8 cellular contexts compared by ENCODE assay signal in genomic region chr12:48105321-48105866, GRCh38. TPM values are rescaled to one million over a fixed set of nuclear protein-coding genes. Genes with fewer than 3 reads are reported as not detected.
DNase-seq lines count a peak whose midpoint lies in the region; ATAC-seq and TF ChIP-seq lines count a peak whose summit lies in the region.

No MANE protein-coding gene starts in this region.

- 0 to 1% methylated on average over 5 to 22 of the region's 30 CpGs for WGBS in gastroesophageal sphincter (ENCODE audit: low coverage in 1 of 2), 2 donors

- H3K4me1 Mint-ChIP-seq in activated T-helper 2 cell treated with anti-CD3 and anti-CD28 coated beads, Interferon-gamma antibody, Interleukin-2, Interleukin-4, amounts not matched to agents 10 μg/mL and 5 μg/mL and 100 μg/mL, durations not matched to agents 14 hours and 24 hours and 36 hours (ENCODE audit: low read depth) = peaks cover 40% of the 10 kb centered on the region

- H3K27ac Mint-ChIP-seq in activated T-helper 2 cell treated with anti-CD3 and anti-CD28 coated beads, Interferon-gamma antibody, Interleukin-2, Interleukin-4, amounts not matched to agents 10 μg/mL and 5 μg/mL and 100 μg/mL, durations not matched to agents 14 hours and 24 hours and 36 hours = peak overlapping the region; percentile 97

- H3K27ac ChIP-seq in gastroesophageal sphincter = peak overlapping the region; percentile 47 to 93 (median 91)

- H3K4me3 ChIP-seq in gastroesophageal sphincter = peak overlapping the region; percentile 74 to 75

- DNase-seq in NCI-H1105 treated with DMSO at 0.1 percent for 48 hours (lab: John Stamatoyannopoulos, UW) (peak; percentile 26), NCI-H1105 (lab: John Stamatoyannopoulos, UW) (no peak), NCI-H748 treated with DMSO at 0.1 percent for 48 hours (lab: John Stamatoyannopoulos, UW) (peak; percentile 50), renal cortical epithelial cell (ENCODE audit: low read depth) (peak; percentile 15), EL (no peak)
- no peak for DNase-seq in activated T-helper 2 cell treated with anti-CD3 and anti-CD28 coated beads, Interferon-gamma antibody, Interleukin-2, Interleukin-4, amounts not matched to agents 10 μg/mL and 5 μg/mL and 100 μg/mL, durations not matched to agents 14 hours and 24 hours and 36 hours (ENCODE audit: low spot score)

- H3K4me3 Mint-ChIP-seq in activated T-helper 2 cell treated with anti-CD3 and anti-CD28 coated beads, Interferon-gamma antibody, Interleukin-2, Interleukin-4, amounts not matched to agents 10 μg/mL and 5 μg/mL and 100 μg/mL, durations not matched to agents 14 hours and 24 hours and 36 hours (ENCODE audit: low read depth) = peak overlapping the region; percentile 99

- no peaks in the 10 kb centered on the region for H3K36me3 ChIP-seq in gastroesophageal sphincter

- no peaks in the 10 kb centered on the region for H3K9me3 Mint-ChIP-seq in activated T-helper 2 cell treated with anti-CD3 and anti-CD28 coated beads, Interferon-gamma antibody, Interleukin-2, Interleukin-4, amounts not matched to agents 10 μg/mL and 5 μg/mL and 100 μg/mL, durations not matched to agents 14 hours and 24 hours and 36 hours

- H3K4me1 ChIP-seq in gastroesophageal sphincter = peaks cover 0 to 38% (median 5%) of the 10 kb centered on the region in 3 donors

- intact Hi-C loops in activated T-helper 2 cell treated with anti-CD3 and anti-CD28 coated beads, Interferon-gamma antibody, Interleukin-2, Interleukin-4, amounts not matched to agents 10 μg/mL and 5 μg/mL and 100 μg/mL, durations not matched to agents 14 hours and 24 hours and 36 hours (cut with micrococcal nuclease) = loop anchor here (2.0 to 5.0 kb wide), 3 partner anchors 59 to 577 kb away; partner anchors contain the start of genes CCDC184 and KANSL2

- no peaks in the 10 kb centered on the region for H3K27me3 ChIP-seq in gastroesophageal sphincter

- TF ChIP-seq EP300 in gastroesophageal sphincter (IDR thresholded peaks at IDR 0.05) = no peak

- no peaks in the 10 kb centered on the region for H3K9me3 ChIP-seq in gastroesophageal sphincter

- peak; percentile 26 for ATAC-seq in HG02885 (IDR thresholded peaks at IDR 0.05; ENCODE audit: poor library complexity, unreplicated experiment)
- ATAC-seq in gastroesophageal sphincter = no peak

- H3K36me3 Mint-ChIP-seq in activated T-helper 2 cell treated with anti-CD3 and anti-CD28 coated beads, Interferon-gamma antibody, Interleukin-2, Interleukin-4, amounts not matched to agents 10 μg/mL and 5 μg/mL and 100 μg/mL, durations not matched to agents 14 hours and 24 hours and 36 hours (ENCODE audit: low read depth) = peaks cover 10% of the 10 kb centered on the region

- TF ChIP-seq POLR2A in gastroesophageal sphincter (IDR thresholded peaks at IDR 0.05) = no peak

- peaks cover 5% of the 10 kb centered on the region for H3K27me3 Mint-ChIP-seq in activated T-helper 2 cell treated with anti-CD3 and anti-CD28 coated beads, Interferon-gamma antibody, Interleukin-2, Interleukin-4, amounts not matched to agents 10 μg/mL and 5 μg/mL and 100 μg/mL, durations not matched to agents 14 hours and 24 hours and 36 hours (ENCODE audit: low read depth)

- no peak for TF ChIP-seq CTCF in gastroesophageal sphincter (IDR thresholded peaks at IDR 0.05)

RNA-seq across cellular contexts. Expression of gene SENP1, which starts 0.5 kb away (rescaled TPM):
- 45.9 and 49.0 TPM in 2 replicates for total RNA-seq in activated T-helper 2 cell treated with anti-CD3 and anti-CD28 coated beads, Interferon-gamma antibody, Interleukin-2, Interleukin-4, amounts not matched to agents 10 μg/mL and 5 μg/mL and 100 μg/mL, durations not matched to agents 14 hours and 24 hours and 36 hours
- 10 to 100 TPM; 17.3 to 23.8 (median 20.7) TPM for total RNA-seq in gastroesophageal sphincter
- total RNA-seq in renal cortical epithelial cell = 9.9 and 13.0 TPM in 2 replicates

RNA-seq across cellular contexts. Expression of gene PFKM, which starts 13.8 kb away (rescaled TPM):
- total RNA-seq in activated T-helper 2 cell treated with anti-CD3 and anti-CD28 coated beads, Interferon-gamma antibody, Interleukin-2, Interleukin-4, amounts not matched to agents 10 μg/mL and 5 μg/mL and 100 μg/mL, durations not matched to agents 14 hours and 24 hours and 36 hours = 55.2 and 67.3 TPM in 2 replicates
- 100 to 1,000 TPM in 1 of 4 donors, 10 to 100 TPM in 3; 64.5 to 105 (median 71.0) TPM for total RNA-seq in gastroesophageal sphincter
- total RNA-seq in renal cortical epithelial cell = 43.1 and 79.3 TPM in 2 replicates

RNA-seq across cellular contexts. Expression of gene ASB8, which starts 51.9 kb away (rescaled TPM):
- 32.5 and 33.1 TPM in 2 replicates for total RNA-seq in activated T-helper 2 cell treated with anti-CD3 and anti-CD28 coated beads, Interferon-gamma antibody, Interleukin-2, Interleukin-4, amounts not matched to agents 10 μg/mL and 5 μg/mL and 100 μg/mL, durations not matched to agents 14 hours and 24 hours and 36 hours
- total RNA-seq in gastroesophageal sphincter = 10 to 100 TPM; 37.2 to 41.6 (median 39.1) TPM
- 14.2 and 23.5 TPM in 2 replicates for total RNA-seq in renal cortical epithelial cell

Comparison
In these comparisons a context has a peak if more than half of its experiments do, and no peak if none do; other contexts are left out.
1. DNase-seq: peak in NCI-H1105 treated with DMSO at 0.1 percent for 48 hours (single experiment), NCI-H748 treated with DMSO at 0.1 percent for 48 hours (single experiment) and renal cortical epithelial cell (single experiment); none in NCI-H1105 (single experiment), activated T-helper 2 cell treated with anti-CD3 and anti-CD28 coated beads, Interferon-gamma antibody, Interleukin-2, Interleukin-4, amounts not matched to agents 10 μg/mL and 5 μg/mL and 100 μg/mL, durations not matched to agents 14 hours and 24 hours and 36 hours (single experiment) and EL (single experiment).